1 cellular context compared by ENCODE assay signal in the genomic region with DNA sequence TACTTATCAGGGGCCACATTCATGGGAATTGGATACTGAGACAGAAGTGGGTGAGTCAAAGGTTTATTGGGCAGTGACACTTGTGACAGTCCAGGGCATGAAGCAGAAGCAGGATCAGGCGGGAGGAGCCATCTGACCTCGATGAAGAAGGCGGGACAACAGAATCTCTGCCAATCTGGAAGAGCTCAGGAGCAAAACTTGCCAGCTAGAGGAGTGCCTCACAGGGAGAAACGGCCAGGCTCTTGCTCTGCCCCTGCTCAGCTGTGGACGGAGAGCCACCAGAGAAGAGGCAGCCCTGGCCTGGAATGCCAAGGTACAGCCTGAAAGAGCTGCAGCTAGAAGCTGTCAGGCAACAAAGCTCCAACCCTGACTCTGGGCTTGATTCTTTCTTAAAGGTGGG.
TF ChIP-seq lines count a peak whose summit lies in the region.

No MANE protein-coding gene starts in this region.

TF ChIP-seq in HCT116, 20 proteins besides CTCF, POLR2A, EP300 and RAD21:
- TF ChIP-seq, protein P1, sequence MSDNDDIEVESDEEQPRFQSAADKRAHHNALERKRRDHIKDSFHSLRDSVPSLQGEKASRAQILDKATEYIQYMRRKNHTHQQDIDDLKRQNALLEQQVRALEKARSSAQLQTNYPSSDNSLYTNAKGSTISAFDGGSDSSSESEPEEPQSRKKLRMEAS (IDR thresholded peaks at IDR 0.05): no peak
- no peak for TF ChIP-seq JUND (IDR thresholded peaks at IDR 0.05)
- TF ChIP-seq SIN3A (IDR thresholded peaks at IDR 0.05; ENCODE audit: low read depth): no peak
- TF ChIP-seq TCF7L2 (IDR thresholded peaks at IDR 0.05; ENCODE audit: borderline replicate concordance, extremely low read depth, insufficient read depth, insufficient read length): no peak
- no peak for TF ChIP-seq SP1 (IDR thresholded peaks at IDR 0.05; ENCODE audit: low read depth)
- TF ChIP-seq ZFX (IDR thresholded peaks at IDR 0.05): no peak
- TF ChIP-seq, protein P2, sequence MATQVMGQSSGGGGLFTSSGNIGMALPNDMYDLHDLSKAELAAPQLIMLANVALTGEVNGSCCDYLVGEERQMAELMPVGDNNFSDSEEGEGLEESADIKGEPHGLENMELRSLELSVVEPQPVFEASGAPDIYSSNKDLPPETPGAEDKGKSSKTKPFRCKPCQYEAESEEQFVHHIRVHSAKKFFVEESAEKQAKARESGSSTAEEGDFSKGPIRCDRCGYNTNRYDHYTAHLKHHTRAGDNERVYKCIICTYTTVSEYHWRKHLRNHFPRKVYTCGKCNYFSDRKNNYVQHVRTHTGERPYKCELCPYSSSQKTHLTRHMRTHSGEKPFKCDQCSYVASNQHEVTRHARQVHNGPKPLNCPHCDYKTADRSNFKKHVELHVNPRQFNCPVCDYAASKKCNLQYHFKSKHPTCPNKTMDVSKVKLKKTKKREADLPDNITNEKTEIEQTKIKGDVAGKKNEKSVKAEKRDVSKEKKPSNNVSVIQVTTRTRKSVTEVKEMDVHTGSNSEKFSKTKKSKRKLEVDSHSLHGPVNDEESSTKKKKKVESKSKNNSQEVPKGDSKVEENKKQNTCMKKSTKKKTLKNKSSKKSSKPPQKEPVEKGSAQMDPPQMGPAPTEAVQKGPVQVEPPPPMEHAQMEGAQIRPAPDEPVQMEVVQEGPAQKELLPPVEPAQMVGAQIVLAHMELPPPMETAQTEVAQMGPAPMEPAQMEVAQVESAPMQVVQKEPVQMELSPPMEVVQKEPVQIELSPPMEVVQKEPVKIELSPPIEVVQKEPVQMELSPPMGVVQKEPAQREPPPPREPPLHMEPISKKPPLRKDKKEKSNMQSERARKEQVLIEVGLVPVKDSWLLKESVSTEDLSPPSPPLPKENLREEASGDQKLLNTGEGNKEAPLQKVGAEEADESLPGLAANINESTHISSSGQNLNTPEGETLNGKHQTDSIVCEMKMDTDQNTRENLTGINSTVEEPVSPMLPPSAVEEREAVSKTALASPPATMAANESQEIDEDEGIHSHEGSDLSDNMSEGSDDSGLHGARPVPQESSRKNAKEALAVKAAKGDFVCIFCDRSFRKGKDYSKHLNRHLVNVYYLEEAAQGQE (IDR thresholded peaks at IDR 0.05; ENCODE audit: low read depth): no peak
